In genomic region chr11:64892411-64892831, GRCh38 we compare ENCODE assay signal across 1 cellular context.
TF ChIP-seq lines count a peak whose summit lies in the region.

No MANE protein-coding gene starts in this region.

TF ChIP-seq in IMR-90, 13 proteins besides CTCF, POLR2A, EP300 and RAD21 (continued from another document):
- TF ChIP-seq ELK1 (IDR thresholded peaks at IDR 0.05; ENCODE audit: borderline replicate concordance, low read depth, low read length): no peak
- no peak for TF ChIP-seq BHLHE40 (IDR thresholded peaks at IDR 0.05; ENCODE audit: low read depth, low read length)
- TF ChIP-seq USF2 (IDR thresholded peaks at IDR 0.05; ENCODE audit: low read depth, low read length): no peak
- TF ChIP-seq CEBPB (IDR thresholded peaks at IDR 0.05; ENCODE audit: low read depth, low read length): no peak
- no peak for TF ChIP-seq CHD1 (IDR thresholded peaks at IDR 0.05; ENCODE audit: low read depth, low read length)
- no peak for TF ChIP-seq FOS (IDR thresholded peaks at IDR 0.05; ENCODE audit: low read depth, low read length)
- TF ChIP-seq RFX5 (IDR thresholded peaks at IDR 0.05; ENCODE audit: low read depth, low read length): no peak
- no peak for TF ChIP-seq NFE2L2 (IDR thresholded peaks at IDR 0.05; ENCODE audit: low read depth, low read length)
- TF ChIP-seq RCOR1 (IDR thresholded peaks at IDR 0.05; ENCODE audit: insufficient replicate concordance, low read length): no peak
- no peak for TF ChIP-seq MAFK (IDR thresholded peaks at IDR 0.05; ENCODE audit: low read depth, low read length)
